30 cellular contexts compared by ENCODE assay signal in genomic region chr13:37729876-37730275, GRCh38.
"Had no signal": no experiment of that assay in that cellular context is flagged by ENCODE, and none has a peak within 500 bp of the region (broad histone marks: within the 10 kb centered on the region; RNA-seq: fewer than 3 reads in every experiment).

No MANE protein-coding gene starts in this region.

- H3K27ac ChIP-seq: ascending aorta, breast epithelium, cardiac muscle cell, colonic mucosa, epithelial cell of prostate, esophagus squamous epithelium, heart left ventricle had no signal

- H3K4me1 Mint-ChIP-seq: activated CD4-positive, alpha-beta memory T cell treated with anti-CD3 and anti-CD28 coated beads, Interleukin-2, amount 10 ng/mL, durations not matched to agents 7 days and 5 days; activated CD4-positive, alpha-beta T cell treated with anti-CD3 and anti-CD28 coated beads for 36 hours; activated CD4-positive, alpha-beta T cell treated with anti-CD3 and anti-CD28 coated beads, Interleukin-2, amount 10 ng/mL, durations not matched to agents 7 days and 5 days; activated naive CD4-positive, alpha-beta T cell treated with anti-CD3 and anti-CD28 coated beads, Interleukin-2, amount 10 ng/mL, durations not matched to agents 7 days and 5 days; activated naive CD8-positive, alpha-beta T cell treated with anti-CD3 and anti-CD28 coated beads, Interleukin-2, amount 10 ng/mL, durations not matched to agents 7 days and 5 days had no signal

- H3K9me3 Mint-ChIP-seq: activated CD4-positive, alpha-beta T cell treated with anti-CD3 and anti-CD28 coated beads, Interleukin-2, amount 10 ng/mL, durations not matched to agents 7 days and 5 days; activated naive CD4-positive, alpha-beta T cell treated with anti-CD3 and anti-CD28 coated beads, Interleukin-2, amount 10 ng/mL, durations not matched to agents 7 days and 5 days had no signal

- H3K9me3 ChIP-seq: ascending aorta, breast epithelium, colonic mucosa, esophagus squamous epithelium, heart left ventricle had no signal

- ATAC-seq: activated CD4-positive, alpha-beta T cell treated with anti-CD3 and anti-CD28 coated beads for 36 hours; activated naive CD4-positive, alpha-beta T cell treated with anti-CD3 and anti-CD28 coated beads, Interleukin-2, amount 50 U/mL, for 72 hours; activated T-cell treated with anti-CD3 and anti-CD28 coated beads, Interleukin-2, amount 50 U/mL, for 72 hours; heart left ventricle had no signal

- H3K4me3 ChIP-seq: ascending aorta, breast epithelium, cardiac muscle cell, colonic mucosa, esophagus squamous epithelium, heart left ventricle had no signal

- H3K4me3 Mint-ChIP-seq: activated CD4-positive, alpha-beta memory T cell treated with anti-CD3 and anti-CD28 coated beads, Interleukin-2, amount 10 ng/mL, durations not matched to agents 7 days and 5 days; activated CD4-positive, alpha-beta T cell treated with anti-CD3 and anti-CD28 coated beads for 36 hours; activated CD4-positive, alpha-beta T cell treated with anti-CD3 and anti-CD28 coated beads, Interleukin-2, amount 10 ng/mL, durations not matched to agents 7 days and 5 days; activated naive CD4-positive, alpha-beta T cell treated with anti-CD3 and anti-CD28 coated beads, Interleukin-2, amount 10 ng/mL, durations not matched to agents 7 days and 5 days; activated naive CD8-positive, alpha-beta T cell treated with anti-CD3 and anti-CD28 coated beads, Interleukin-2, amount 10 ng/mL, durations not matched to agents 7 days and 5 days; activated T-cell treated with anti-CD3 and anti-CD28 coated beads, Interleukin-2, amount 50 U/mL, for 24 hours; activated T-cell treated with anti-CD3 and anti-CD28 coated beads, Interleukin-2, amount 50 U/mL, for 72 hours; brain had no signal

- DNase-seq: activated CD4-positive, alpha-beta memory T cell treated with anti-CD3 and anti-CD28 coated beads, Interleukin-2, amount 10 ng/mL, durations not matched to agents 7 days and 5 days; activated CD4-positive, alpha-beta T cell treated with anti-CD3 and anti-CD28 coated beads for 36 hours; activated CD4-positive, alpha-beta T cell treated with anti-CD3 and anti-CD28 coated beads, Interleukin-2, amount 10 ng/mL, durations not matched to agents 7 days and 5 days; activated CD4-positive, alpha-beta T cell treated with anti-CD3 and anti-CD28 coated beads, Interleukin-2, amount 50 U/mL, for 4 hours; activated CD4-positive, CD25-positive, alpha-beta regulatory T cell; activated CD4-positive, CD25-positive, alpha-beta regulatory T cell treated with anti-CD3 and anti-CD28 coated beads, Interleukin-2, amount 50 U/mL, for 72 hours; activated CD8-positive, alpha-beta memory T cell treated with anti-CD3 and anti-CD28 coated beads, Interleukin-2, amount 50 U/mL, for 48 hours; activated gamma-delta T cell; activated naive CD4-positive, alpha-beta T cell; activated naive CD4-positive, alpha-beta T cell treated with anti-CD3 and anti-CD28 coated beads, Interleukin-2, amount 10 ng/mL, durations not matched to agents 7 days and 5 days; activated naive CD8-positive, alpha-beta T cell treated with anti-CD3 and anti-CD28 coated beads, Interleukin-2, amount 10 ng/mL, durations not matched to agents 7 days and 5 days; activated T-cell treated with anti-CD3 and anti-CD28 coated beads for 4 hours; activated T-cell treated with anti-CD3 and anti-CD28 coated beads, Interleukin-2, amount 50 U/mL, for 24 hours; activated T-cell treated with anti-CD3 and anti-CD28 coated beads, Interleukin-2, amount 50 U/mL, for 72 hours; central memory CD4-positive, alpha-beta T cell; cerebellar nuclear complex; colonic mucosa; effector CD8-positive, alpha-beta T cell; esophagus squamous epithelium; foreskin melanocyte; heart left ventricle; T-helper 2 cell had no signal

- H3K36me3 Mint-ChIP-seq: activated naive CD4-positive, alpha-beta T cell treated with anti-CD3 and anti-CD28 coated beads, Interleukin-2, amount 10 ng/mL, durations not matched to agents 7 days and 5 days; activated naive CD4-positive, alpha-beta T cell treated with anti-CD3 and anti-CD28 coated beads, Interleukin-2, amount 50 U/mL, for 72 hours; activated naive CD8-positive, alpha-beta T cell treated with anti-CD3 and anti-CD28 coated beads, Interleukin-2, amount 10 ng/mL, durations not matched to agents 7 days and 5 days; brain had no signal

- H3K27ac Mint-ChIP-seq: activated CD4-positive, alpha-beta memory T cell treated with anti-CD3 and anti-CD28 coated beads, Interleukin-2, amount 10 ng/mL, durations not matched to agents 7 days and 5 days; activated CD4-positive, alpha-beta T cell treated with anti-CD3 and anti-CD28 coated beads for 36 hours; activated CD4-positive, alpha-beta T cell treated with anti-CD3 and anti-CD28 coated beads, Interleukin-2, amount 10 ng/mL, durations not matched to agents 7 days and 5 days; activated naive CD4-positive, alpha-beta T cell treated with anti-CD3 and anti-CD28 coated beads, Interleukin-2, amount 10 ng/mL, durations not matched to agents 7 days and 5 days; activated naive CD4-positive, alpha-beta T cell treated with anti-CD3 and anti-CD28 coated beads, Interleukin-2, amount 50 U/mL, for 72 hours; activated naive CD8-positive, alpha-beta T cell treated with anti-CD3 and anti-CD28 coated beads, Interleukin-2, amount 10 ng/mL, durations not matched to agents 7 days and 5 days; activated T-cell treated with anti-CD3 and anti-CD28 coated beads, Interleukin-2, amount 50 U/mL, for 24 hours; activated T-cell treated with anti-CD3 and anti-CD28 coated beads, Interleukin-2, amount 50 U/mL, for 72 hours; brain had no signal

- FAIRE-seq: endometrium, endothelial cell of umbilical vein had no signal

- H3K36me3 ChIP-seq: ascending aorta, breast epithelium, cardiac muscle cell, colonic mucosa, esophagus squamous epithelium, heart left ventricle had no signal

- H3K27me3 ChIP-seq: ascending aorta, breast epithelium, cardiac muscle cell, colonic mucosa, esophagus squamous epithelium, heart left ventricle had no signal

- H3K27me3 Mint-ChIP-seq: activated CD4-positive, alpha-beta memory T cell treated with anti-CD3 and anti-CD28 coated beads, Interleukin-2, amount 10 ng/mL, durations not matched to agents 7 days and 5 days; activated CD4-positive, alpha-beta T cell treated with anti-CD3 and anti-CD28 coated beads for 36 hours; activated CD4-positive, alpha-beta T cell treated with anti-CD3 and anti-CD28 coated beads, Interleukin-2, amount 10 ng/mL, durations not matched to agents 7 days and 5 days; activated naive CD4-positive, alpha-beta T cell treated with anti-CD3 and anti-CD28 coated beads, Interleukin-2, amount 10 ng/mL, durations not matched to agents 7 days and 5 days; activated naive CD8-positive, alpha-beta T cell treated with anti-CD3 and anti-CD28 coated beads, Interleukin-2, amount 10 ng/mL, durations not matched to agents 7 days and 5 days; activated T-cell treated with anti-CD3 and anti-CD28 coated beads, Interleukin-2, amount 50 U/mL, for 24 hours; brain had no signal

- H3K4me1 ChIP-seq: ascending aorta, breast epithelium, colonic mucosa, esophagus squamous epithelium, heart left ventricle had no signal
